In the genomic region with DNA sequence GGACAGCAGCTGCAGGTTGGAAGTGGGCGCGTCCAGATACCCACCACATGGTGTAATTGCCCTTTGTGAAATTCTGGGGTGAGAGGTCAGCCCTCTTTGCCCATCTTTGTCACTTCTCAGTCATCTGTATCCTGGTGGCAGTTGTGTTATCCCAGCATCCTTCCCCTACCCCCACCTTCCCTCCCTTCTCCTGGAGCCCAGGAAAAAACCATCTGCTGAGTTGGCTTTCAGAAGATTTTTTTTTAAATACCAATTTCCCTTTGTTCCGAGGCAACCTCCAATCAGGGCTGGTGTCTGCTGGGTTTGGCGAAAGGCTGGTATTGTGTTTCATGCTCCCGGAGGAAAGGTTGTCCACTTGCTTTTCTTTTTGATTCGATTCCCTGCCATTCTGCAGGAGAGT, we compare ENCODE assay signal across 12 cellular contexts. TPM values are rescaled to one million over a fixed set of nuclear protein-coding genes. Genes with fewer than 3 reads are reported as not detected.
DNase-seq lines count a peak whose midpoint lies in the region; ATAC-seq and TF ChIP-seq lines count a peak whose summit lies in the region.
"Had no signal": no experiment of that assay in that cellular context is flagged by ENCODE, and none has a peak within 500 bp of the region (broad histone marks: within the 10 kb centered on the region; RNA-seq: fewer than 3 reads in every experiment).

No MANE protein-coding gene starts in this region.

- no peak for ATAC-seq in activated T-cell treated with anti-CD3 and anti-CD28 coated beads, Interleukin-2, amount 50 U/mL, for 4 hours
- ATAC-seq in GM21423 (IDR thresholded peaks at IDR 0.05; ENCODE audit: unreplicated experiment) = no peak
- ATAC-seq: activated CD8-positive, alpha-beta T cell treated with anti-CD3 and anti-CD28 coated beads, Interleukin-2, amount 10 ng/mL, durations not matched to agents 7 days and 5 days had no signal

- H3K36me3 ChIP-seq in SJSA1 (peaks cover 33% of the 10 kb centered on the region), muscle layer of colon (ENCODE audit: insufficient read depth, low read length) (peaks cover 15% of the 10 kb centered on the region), uterus (no peaks in the 10 kb centered on the region), left ventricle myocardium inferior (peaks cover 5% of the 10 kb centered on the region)

- H3K4me3 Mint-ChIP-seq in activated T-cell treated with anti-CD3 and anti-CD28 coated beads, Interleukin-2, amount 50 U/mL, for 4 hours = peak overlapping the region; percentile 19
- H3K4me3 Mint-ChIP-seq: activated CD8-positive, alpha-beta T cell treated with anti-CD3 and anti-CD28 coated beads, Interleukin-2, amount 10 ng/mL, durations not matched to agents 7 days and 5 days had no signal

- peaks cover 22% of the 10 kb centered on the region for H3K4me1 Mint-ChIP-seq in activated T-cell treated with anti-CD3 and anti-CD28 coated beads, Interleukin-2, amount 50 U/mL, for 4 hours (ENCODE audit: low read depth)

- TF ChIP-seq CTCF in uterus (IDR thresholded peaks at IDR 0.05) (no peak), left ventricle myocardium inferior (IDR thresholded peaks at IDR 0.05; ENCODE audit: borderline replicate concordance) (no peak)

- H3K27me3 Mint-ChIP-seq in activated T-cell treated with anti-CD3 and anti-CD28 coated beads, Interleukin-2, amount 50 U/mL, for 4 hours (ENCODE audit: low read depth) = no peaks in the 10 kb centered on the region

- peaks cover 41% of the 10 kb centered on the region for H3K4me1 ChIP-seq in SJSA1 (replicated peaks)
- H3K4me1 ChIP-seq in muscle layer of colon (ENCODE audit: insufficient read depth, low read length) = peaks cover 52% of the 10 kb centered on the region
- peaks cover 0 to 10% of the 10 kb centered on the region in 2 donors for H3K4me1 ChIP-seq in uterus
- peaks cover 14% of the 10 kb centered on the region for H3K4me1 ChIP-seq in left ventricle myocardium inferior

- peak overlapping the region; percentile 9 for H3K9ac ChIP-seq in muscle layer of colon (ENCODE audit: low read length)

- H3K36me3 Mint-ChIP-seq in activated T-cell treated with anti-CD3 and anti-CD28 coated beads, Interleukin-2, amount 50 U/mL, for 4 hours (ENCODE audit: insufficient read depth) = peaks cover 3% of the 10 kb centered on the region

- H3K27ac ChIP-seq in SJSA1 (peak overlapping the region; percentile 75), muscle layer of colon (ENCODE audit: low read depth, low read length) (peak overlapping the region; percentile 88), uterus (peak overlapping the region; percentile 79 to 86), left ventricle myocardium inferior (replicated peaks) (no peak overlapping the region)

- H3K27me3 ChIP-seq in SJSA1 (replicated peaks) (no peaks in the 10 kb centered on the region), muscle layer of colon (ENCODE audit: control insufficient read depth in 1 of 2, insufficient read depth in 2 of 2, low read length in 2 of 2) (no peaks in the 10 kb centered on the region), uterus (no peaks in the 10 kb centered on the region), left ventricle myocardium inferior (ENCODE audit: low read depth) (no peaks in the 10 kb centered on the region)

- H3K9me3 Mint-ChIP-seq in activated T-cell treated with anti-CD3 and anti-CD28 coated beads, Interleukin-2, amount 50 U/mL, for 4 hours = no peaks in the 10 kb centered on the region

- no peak for DNase-seq in activated T-cell treated with anti-CD3 and anti-CD28 coated beads, Interleukin-2, amount 50 U/mL, for 4 hours
- no peak for DNase-seq in activated T-cell treated with anti-CD3 and anti-CD28 coated beads for 4 hours
- DNase-seq in SJSA1 (ENCODE audit: low read depth in 1 of 2, low spot score in 2 of 2) = no peak
- no peak for DNase-seq in uterus
- DNase-seq in T1000 (lab: John Stamatoyannopoulos, UW) = no peak
- DNase-seq in left ventricle myocardium inferior = no peak
- DNase-seq: 8988T; activated CD8-positive, alpha-beta T cell treated with anti-CD3 and anti-CD28 coated beads, Interleukin-2, amount 10 ng/mL, durations not matched to agents 7 days and 5 days; aorta; stimulated activated CD4-positive, alpha-beta T cell treated with anti-CD3 and anti-CD28 coated beads, Interleukin-12 subunit alpha, Interleukin-12 subunit beta, amount 100 ng/mL, for 4 hours had no signal

- intact Hi-C loops in uterus (cut with DNase I; ENCODE audit: low total_unique reads) (no loop called here), left ventricle myocardium inferior (cut with micrococcal nuclease) (no loop called here)

- no peak for TF ChIP-seq POLR2A in uterus (IDR thresholded peaks at IDR 0.05)

- H3K9me3 ChIP-seq in SJSA1 (replicated peaks) (no peaks in the 10 kb centered on the region), muscle layer of colon (ENCODE audit: low read length) (no peaks in the 10 kb centered on the region), uterus (no peaks in the 10 kb centered on the region), left ventricle myocardium inferior (replicated peaks) (no peaks in the 10 kb centered on the region)

- H3K4me3 ChIP-seq in SJSA1 (no peak overlapping the region), muscle layer of colon (ENCODE audit: low read depth in 1 of 2, low read length in 2 of 2) (no peak overlapping the region), uterus (no peak overlapping the region), left ventricle myocardium inferior (no peak overlapping the region)

RNA-seq across cellular contexts. Expression of gene SETBP1, which starts 35.2 kb away (rescaled TPM):
- total RNA-seq in activated T-cell treated with anti-CD3 and anti-CD28 coated beads, Interleukin-2, amount 50 U/mL, for 4 hours = 1 to 10 TPM; 6.2 to 9.2 (median 7.6) TPM
- total RNA-seq in SJSA1 (2014; rRNA removed; shearing (Covaris generic)) = 9.9 and 12.6 TPM in 2 replicates
- total RNA-seq in uterus = 10 to 100 TPM; 16.8 to 74.0 (median 36.9) TPM
- total RNA-seq in left ventricle myocardium inferior = 10.3 TPM
